ENCODE assay signal across 2 cellular contexts in the genomic region with DNA sequence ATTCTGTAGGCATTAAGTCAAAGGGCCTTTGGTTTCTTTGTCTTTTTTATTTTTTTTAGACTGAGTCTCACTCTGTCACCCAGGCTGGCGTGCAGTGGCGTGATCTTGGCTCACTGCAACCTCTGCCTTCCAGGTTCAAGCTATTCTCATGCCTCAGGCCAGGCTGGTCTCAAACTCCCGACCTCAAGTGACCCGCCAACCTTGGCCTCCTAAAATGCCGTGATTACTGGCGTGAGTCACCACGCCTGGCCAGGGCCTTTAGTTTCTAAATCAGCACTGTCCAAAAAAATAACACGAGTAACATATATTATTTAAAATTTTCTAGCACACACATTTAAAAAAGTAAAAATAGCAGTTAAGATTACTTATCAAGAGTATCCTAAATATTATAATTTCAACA.
TF ChIP-seq lines count a peak whose summit lies in the region.

No MANE protein-coding gene starts in this region.

TF ChIP-seq in HCT116, 20 proteins besides CTCF, POLR2A, EP300 and RAD21:
- TF ChIP-seq SIN3A (IDR thresholded peaks at IDR 0.05; ENCODE audit: low read depth) (no peak), YY1 (IDR thresholded peaks at IDR 0.05; ENCODE audit: extremely low read depth, insufficient replicate concordance, low read depth, low read length) (peak; percentile 8)

TF ChIP-seq in HepG2, 621 proteins besides CTCF, POLR2A, EP300 and RAD21:
- TF ChIP-seq, protein P1, sequence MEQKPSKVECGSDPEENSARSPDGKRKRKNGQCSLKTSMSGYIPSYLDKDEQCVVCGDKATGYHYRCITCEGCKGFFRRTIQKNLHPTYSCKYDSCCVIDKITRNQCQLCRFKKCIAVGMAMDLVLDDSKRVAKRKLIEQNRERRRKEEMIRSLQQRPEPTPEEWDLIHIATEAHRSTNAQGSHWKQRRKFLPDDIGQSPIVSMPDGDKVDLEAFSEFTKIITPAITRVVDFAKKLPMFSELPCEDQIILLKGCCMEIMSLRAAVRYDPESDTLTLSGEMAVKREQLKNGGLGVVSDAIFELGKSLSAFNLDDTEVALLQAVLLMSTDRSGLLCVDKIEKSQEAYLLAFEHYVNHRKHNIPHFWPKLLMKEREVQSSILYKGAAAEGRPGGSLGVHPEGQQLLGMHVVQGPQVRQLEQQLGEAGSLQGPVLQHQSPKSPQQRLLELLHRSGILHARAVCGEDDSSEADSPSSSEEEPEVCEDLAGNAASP (CRISPR knock-in tag; IDR thresholded peaks at IDR 0.05; ENCODE audit: borderline replicate concordance) = peak; percentile 58; the same call in 1 of the 2 replicates
- TF ChIP-seq KLF11 (CRISPR knock-in tag; IDR thresholded peaks at IDR 0.05) = no peak
- TF ChIP-seq FOSL2 (CRISPR knock-in tag; IDR thresholded peaks at IDR 0.05) = 0 out of 2 replicates have a peak, but pooled peaks have one; percentile 11
TF ChIP-seq in HepG2: peak in this region for 2.
